ENCODE assay signal across 8 cellular contexts in the genomic region with DNA sequence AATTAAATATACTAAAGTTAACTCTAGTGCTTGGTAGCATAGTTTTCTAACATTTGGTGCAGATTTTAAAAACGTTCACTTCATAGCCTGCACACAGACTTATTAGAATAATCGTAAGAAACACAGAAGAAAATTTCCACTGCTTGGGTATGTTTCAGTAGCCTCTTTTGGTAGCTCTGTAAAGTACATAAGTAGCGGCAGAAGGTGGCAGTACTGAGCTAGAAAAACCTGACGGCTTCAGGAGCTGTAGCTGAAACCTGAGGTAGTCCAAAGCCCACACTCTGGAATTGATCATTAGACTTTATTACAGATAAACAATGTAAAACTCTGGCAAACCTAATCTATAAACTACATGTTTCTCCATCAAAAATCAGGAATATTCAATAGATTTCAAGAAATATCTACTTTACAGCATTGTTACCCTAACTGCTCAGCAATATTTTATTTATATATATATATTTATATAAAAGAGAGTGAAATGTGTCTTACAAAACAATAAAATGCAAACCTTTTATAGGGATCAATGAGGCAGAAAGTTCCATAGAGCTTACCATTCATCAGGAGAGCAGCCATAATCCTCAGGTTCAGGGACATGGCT.
DNase-seq lines count a peak whose midpoint lies in the region; ATAC-seq and TF ChIP-seq lines count a peak whose summit lies in the region.

No MANE protein-coding gene starts in this region.

- H3K9me3 Mint-ChIP-seq in activated T-cell treated with anti-CD3 and anti-CD28 coated beads, Interleukin-2, amount 50 U/mL, for 4 hours: no peaks in the 10 kb centered on the region

- H3K27me3 ChIP-seq in neutrophil (no peaks in the 10 kb centered on the region), thoracic aorta (replicated peaks; ENCODE audit: insufficient read depth) (no peaks in the 10 kb centered on the region)

- CTCF ChIA-PET in OCI-LY7 (lab: Charles Lee; ENCODE audit: unreplicated experiment): interaction anchor here (0.6 to 1.2 kb wide), 5 partner anchors 14 to 199 kb away, joined by 3 to 7 read pairs (median 6); a partner anchor contains a TSS

- peaks cover 10% of the 10 kb centered on the region for H3K4me1 ChIP-seq in OCI-LY7 (ENCODE audit: insufficient read depth, low read length, poor library complexity, severe bottlenecking)
- H3K4me1 ChIP-seq in neutrophil (ENCODE audit: control insufficient read depth in 1 of 2, insufficient read depth in 1 of 2, low read depth in 1 of 2, low read length in 1 of 2): peaks cover 14 to 19% of the 10 kb centered on the region in 2 experiments
- H3K4me1 ChIP-seq in thoracic aorta (ENCODE audit: control insufficient read depth in 1 of 2, low read depth in 2 of 2): peaks cover 6 to 10% of the 10 kb centered on the region in 2 donors

- H3K27ac ChIP-seq in OCI-LY7 (ENCODE audit: low read depth, low read length, poor library complexity, severe bottlenecking) (peak overlapping the region; percentile 10), neutrophil (no peak overlapping the region), thoracic aorta (no peak overlapping the region)

- intact Hi-C loops in OCI-LY7 (cut with micrococcal nuclease; ENCODE audit: unreplicated experiment): loop anchor here (1.0 to 5.0 kb wide), 5 partner anchors 69 to 297 kb away; no protein-coding TSS in a partner anchor

- no peaks in the 10 kb centered on the region for H4K20me1 ChIP-seq in OCI-LY7 (ENCODE audit: insufficient read depth, low read length)

- peak; percentile 41 for DNase-seq in EL
- peak; percentile 55 for DNase-seq in Jurkat, Clone E6-1 (ENCODE audit: low read depth, low spot score)
- DNase-seq in OCI-LY7 (ENCODE audit: low spot score): peak; percentile 84
- peak; percentile 56 for DNase-seq in activated T-cell treated with anti-CD3 and anti-CD28 coated beads, Interleukin-2, amount 50 U/mL, for 4 hours
- peak; percentile 75 for DNase-seq in fibroblast of peridontal ligament (ENCODE audit: extremely low read depth)
- DNase-seq in thoracic aorta (ENCODE audit: low spot score): no peak

- H3K4me3 Mint-ChIP-seq in activated T-cell treated with anti-CD3 and anti-CD28 coated beads, Interleukin-2, amount 50 U/mL, for 4 hours: no peak overlapping the region

- no peaks in the 10 kb centered on the region for H3K9me2 ChIP-seq in OCI-LY7 (ENCODE audit: insufficient read depth, low read length)

- no peak overlapping the region for H3K4me3 ChIP-seq in Jurkat, Clone E6-1 (ENCODE audit: low read length)
- H3K4me3 ChIP-seq in OCI-LY7 (ENCODE audit: low read depth, low read length, poor library complexity, severe bottlenecking) (no peak overlapping the region), neutrophil (ENCODE audit: low read depth in 1 of 2, low read length in 1 of 2) (no peak overlapping the region), thoracic aorta (no peak overlapping the region)

- peaks cover 5% of the 10 kb centered on the region; the same call in 1 of the 2 replicates for H3K79me2 ChIP-seq in OCI-LY7 (ENCODE audit: insufficient read depth, low read depth, low read length)

- ATAC-seq in GM21576 (IDR thresholded peaks at IDR 0.05; ENCODE audit: unreplicated experiment) (peak; percentile 94), thoracic aorta (ENCODE audit: insufficient number of reproducible peaks, low FRiP score, low read depth) (peak; percentile 82)
- ATAC-seq in activated T-cell treated with anti-CD3 and anti-CD28 coated beads, Interleukin-2, amount 50 U/mL, for 4 hours: peak; percentile 88 to 92

- H3K36me3 Mint-ChIP-seq in activated T-cell treated with anti-CD3 and anti-CD28 coated beads, Interleukin-2, amount 50 U/mL, for 4 hours (ENCODE audit: insufficient read depth): no peaks in the 10 kb centered on the region

- H3K27me3 Mint-ChIP-seq in activated T-cell treated with anti-CD3 and anti-CD28 coated beads, Interleukin-2, amount 50 U/mL, for 4 hours (ENCODE audit: low read depth): no peaks in the 10 kb centered on the region

- no peak overlapping the region for H3K4me2 ChIP-seq in OCI-LY7 (ENCODE audit: low read length)

- H3K4me1 Mint-ChIP-seq in activated T-cell treated with anti-CD3 and anti-CD28 coated beads, Interleukin-2, amount 50 U/mL, for 4 hours (ENCODE audit: low read depth): no peaks in the 10 kb centered on the region

- POLR2A ChIA-PET in OCI-LY7 (lab: Charles Lee): interaction anchor here (0.8 to 1.0 kb wide), 2 partner anchors 73 to 87 kb away, joined by 3 to 4 read pairs; no protein-coding TSS in a partner anchor

- H3K9me3 ChIP-seq in OCI-LY7 (ENCODE audit: low read length): no peaks in the 10 kb centered on the region
- H3K9me3 ChIP-seq in neutrophil: no peaks in the 10 kb centered on the region
- H3K9me3 ChIP-seq in thoracic aorta: no peaks in the 10 kb centered on the region

- no peak overlapping the region for H2AFZ ChIP-seq in OCI-LY7 (ENCODE audit: low read length)

- no TSS peak for BruUV-seq in OCI-LY7 (replicated peaks; lab: Mats Ljungman, UMichigan)

- TF ChIP-seq CTCF in OCI-LY7 (conservative IDR thresholded peaks at IDR 0.05; ENCODE audit: low read length): peak; percentile 97
- peak; percentile 61 for TF ChIP-seq CTCF in neutrophil (IDR thresholded peaks at IDR 0.05)
- peak; percentile 66 for TF ChIP-seq CTCF in thoracic aorta (IDR thresholded peaks at IDR 0.05)

- H3K36me3 ChIP-seq in OCI-LY7 (ENCODE audit: insufficient read depth, low read length) (peaks cover 95% of the 10 kb centered on the region), neutrophil (peaks cover 11% of the 10 kb centered on the region), thoracic aorta (peaks cover 2% of the 10 kb centered on the region)
